Comparison of ENCODE assay signal across 8 cellular contexts in genomic region chr1:204398197-204399125, GRCh38. TPM values are rescaled to one million over a fixed set of nuclear protein-coding genes. Genes with fewer than 3 reads are reported as not detected.
A peak's percentile ranks its signal among the peaks of the same experiment; 100 is the strongest.
DNase-seq lines count a peak whose midpoint lies in the region; ATAC-seq lines count a peak whose summit lies in the region.

No MANE protein-coding gene starts in this region.

- H3K9me3 Mint-ChIP-seq in memory B cell: no peaks in the 10 kb centered on the region

- no peak overlapping the region for H3K4me3 ChIP-seq in effector memory CD4-positive, alpha-beta T cell (ENCODE audit: insufficient read depth, low read depth, low read length, poor library complexity, severe bottlenecking)
- H3K4me3 ChIP-seq in thymus (ENCODE audit: low read length): no peak overlapping the region

- 81% methylated on average over 7 of the region's 7 CpGs for WGBS in thymus

- peak overlapping the region; percentile 10 for H3K27ac ChIP-seq in effector memory CD4-positive, alpha-beta T cell (ENCODE audit: insufficient read depth, low read length, poor library complexity, severe bottlenecking)
- H3K27ac ChIP-seq in thymus (ENCODE audit: low read depth): peak overlapping the region; percentile 42

- H3K36me3 Mint-ChIP-seq in memory B cell: peaks cover 13% of the 10 kb centered on the region

- H3K36me3 ChIP-seq in effector memory CD4-positive, alpha-beta T cell (ENCODE audit: control insufficient read depth, insufficient read depth, low read length): peaks cover 27% of the 10 kb centered on the region
- H3K36me3 ChIP-seq in thymus (ENCODE audit: control insufficient read depth, insufficient read depth): peaks cover 37% of the 10 kb centered on the region

- H3K4me3 Mint-ChIP-seq in memory B cell: no peak overlapping the region

- H3K27ac Mint-ChIP-seq in memory B cell: peak overlapping the region; percentile 45

- peak; percentile 80 for DNase-seq in Ammon's horn (ENCODE audit: low spot score)
- DNase-seq in NCI-H510A (lab: John Stamatoyannopoulos, UW): peak; percentile 73
- peak; percentile 31 for DNase-seq in activated CD4-positive, alpha-beta T cell treated with anti-CD3 and anti-CD28 coated beads for 1 hour
- peak; percentile 19 to 48 (median 34) for DNase-seq in effector memory CD4-positive, alpha-beta T cell
- peak; percentile 51 to 65 for DNase-seq in memory B cell (ENCODE audit: low spot score in 2 of 2)

- H3K4me1 Mint-ChIP-seq in memory B cell: peaks cover 2% of the 10 kb centered on the region

- peak; percentile 73 for ATAC-seq in GM18861 (IDR thresholded peaks at IDR 0.05; ENCODE audit: unreplicated experiment)
- peak; percentile 41 for ATAC-seq in HG03565 (IDR thresholded peaks at IDR 0.05; ENCODE audit: unreplicated experiment)
- ATAC-seq in memory B cell (ENCODE audit: low read depth): peak; percentile 95

- H3K9me3 ChIP-seq in effector memory CD4-positive, alpha-beta T cell (ENCODE audit: control insufficient read depth, low read length): no peaks in the 10 kb centered on the region
- H3K9me3 ChIP-seq in thymus (ENCODE audit: control insufficient read depth): no peaks in the 10 kb centered on the region

- H3K27me3 ChIP-seq in effector memory CD4-positive, alpha-beta T cell (replicated peaks; ENCODE audit: control insufficient read depth, insufficient read depth, low read length, poor library complexity, severe bottlenecking): no peaks in the 10 kb centered on the region
- H3K27me3 ChIP-seq in thymus (ENCODE audit: control insufficient read depth, insufficient read depth): no peaks in the 10 kb centered on the region

- no peaks in the 10 kb centered on the region for H3K4me1 ChIP-seq in effector memory CD4-positive, alpha-beta T cell (ENCODE audit: control insufficient read depth, insufficient read depth, low read length, poor library complexity, severe bottlenecking)
- H3K4me1 ChIP-seq in thymus (ENCODE audit: control insufficient read depth, insufficient read depth, low read length): no peaks in the 10 kb centered on the region

- H3K27me3 Mint-ChIP-seq in memory B cell: no peaks in the 10 kb centered on the region

RNA-seq across cellular contexts. Expression of gene PPP1R15B, which starts 13.2 kb away (rescaled TPM):
- 26.2 TPM for polyA plus RNA-seq in thymus

RNA-seq across cellular contexts. Expression of gene PLEKHA6, which starts 38.7 kb away (rescaled TPM):
- polyA plus RNA-seq in thymus: 1.4 TPM

Comparison
In these comparisons a context has a peak if more than half of its experiments do, and no peak if none do; other contexts are left out.
1. ATAC-seq: peak in every context shown above with its lines; median percentile 95 in memory B cell; 73 in GM18861; 41 in HG03565.